Comparison of ENCODE assay signal across 2 cellular contexts in the genomic region with DNA sequence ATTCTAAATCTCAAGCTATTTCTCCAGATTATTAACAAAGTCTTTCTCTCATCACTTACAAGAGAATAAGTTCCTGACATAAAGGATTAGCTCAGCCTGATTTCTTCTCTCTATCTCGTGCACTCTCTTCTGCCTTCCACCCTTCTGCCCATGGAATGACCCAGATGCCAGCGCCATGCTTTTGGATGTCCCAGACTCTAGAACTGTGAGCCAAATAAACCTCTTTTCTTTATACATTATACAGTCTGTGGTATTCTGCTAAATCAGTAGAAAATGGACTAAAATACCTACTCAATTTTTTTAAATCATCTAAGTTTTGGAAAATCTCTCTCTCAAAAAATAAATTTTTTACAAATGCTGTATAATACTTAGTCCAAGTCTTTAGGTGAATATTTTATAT.
TF ChIP-seq lines count a peak whose summit lies in the region.

No MANE protein-coding gene starts in this region.

TF ChIP-seq in HepG2, 621 proteins besides CTCF, POLR2A, EP300 and RAD21:
- TF ChIP-seq, protein P1, sequence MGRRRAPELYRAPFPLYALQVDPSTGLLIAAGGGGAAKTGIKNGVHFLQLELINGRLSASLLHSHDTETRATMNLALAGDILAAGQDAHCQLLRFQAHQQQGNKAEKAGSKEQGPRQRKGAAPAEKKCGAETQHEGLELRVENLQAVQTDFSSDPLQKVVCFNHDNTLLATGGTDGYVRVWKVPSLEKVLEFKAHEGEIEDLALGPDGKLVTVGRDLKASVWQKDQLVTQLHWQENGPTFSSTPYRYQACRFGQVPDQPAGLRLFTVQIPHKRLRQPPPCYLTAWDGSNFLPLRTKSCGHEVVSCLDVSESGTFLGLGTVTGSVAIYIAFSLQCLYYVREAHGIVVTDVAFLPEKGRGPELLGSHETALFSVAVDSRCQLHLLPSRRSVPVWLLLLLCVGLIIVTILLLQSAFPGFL (CRISPR knock-in tag; IDR thresholded peaks at IDR 0.05) = no peak
- TF ChIP-seq NR1H2 (CRISPR knock-in tag; IDR thresholded peaks at IDR 0.05; ENCODE audit: borderline replicate concordance, low read depth) (no peak), ZNF564 (CRISPR knock-in tag; IDR thresholded peaks at IDR 0.05) (0 out of 2 replicates have a peak, but pooled peaks have one; percentile 39), BRCA1 (CRISPR knock-in tag; IDR thresholded peaks at IDR 0.05) (no peak), GTF2F1 (IDR thresholded peaks at IDR 0.05; ENCODE audit: low read length) (no peak)
- TF ChIP-seq, protein P2, sequence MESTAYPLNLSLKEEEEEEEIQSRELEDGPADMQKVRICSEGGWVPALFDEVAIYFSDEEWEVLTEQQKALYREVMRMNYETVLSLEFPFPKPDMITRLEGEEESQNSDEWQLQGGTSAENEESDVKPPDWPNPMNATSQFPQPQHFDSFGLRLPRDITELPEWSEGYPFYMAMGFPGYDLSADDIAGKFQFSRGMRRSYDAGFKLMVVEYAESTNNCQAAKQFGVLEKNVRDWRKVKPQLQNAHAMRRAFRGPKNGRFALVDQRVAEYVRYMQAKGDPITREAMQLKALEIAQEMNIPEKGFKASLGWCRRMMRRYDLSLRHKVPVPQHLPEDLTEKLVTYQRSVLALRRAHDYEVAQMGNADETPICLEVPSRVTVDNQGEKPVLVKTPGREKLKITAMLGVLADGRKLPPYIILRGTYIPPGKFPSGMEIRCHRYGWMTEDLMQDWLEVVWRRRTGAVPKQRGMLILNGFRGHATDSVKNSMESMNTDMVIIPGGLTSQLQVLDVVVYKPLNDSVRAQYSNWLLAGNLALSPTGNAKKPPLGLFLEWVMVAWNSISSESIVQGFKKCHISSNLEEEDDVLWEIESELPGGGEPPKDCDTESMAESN (CRISPR knock-in tag; conservative IDR thresholded peaks at IDR 0.05) = no peak
- TF ChIP-seq, protein P3, sequence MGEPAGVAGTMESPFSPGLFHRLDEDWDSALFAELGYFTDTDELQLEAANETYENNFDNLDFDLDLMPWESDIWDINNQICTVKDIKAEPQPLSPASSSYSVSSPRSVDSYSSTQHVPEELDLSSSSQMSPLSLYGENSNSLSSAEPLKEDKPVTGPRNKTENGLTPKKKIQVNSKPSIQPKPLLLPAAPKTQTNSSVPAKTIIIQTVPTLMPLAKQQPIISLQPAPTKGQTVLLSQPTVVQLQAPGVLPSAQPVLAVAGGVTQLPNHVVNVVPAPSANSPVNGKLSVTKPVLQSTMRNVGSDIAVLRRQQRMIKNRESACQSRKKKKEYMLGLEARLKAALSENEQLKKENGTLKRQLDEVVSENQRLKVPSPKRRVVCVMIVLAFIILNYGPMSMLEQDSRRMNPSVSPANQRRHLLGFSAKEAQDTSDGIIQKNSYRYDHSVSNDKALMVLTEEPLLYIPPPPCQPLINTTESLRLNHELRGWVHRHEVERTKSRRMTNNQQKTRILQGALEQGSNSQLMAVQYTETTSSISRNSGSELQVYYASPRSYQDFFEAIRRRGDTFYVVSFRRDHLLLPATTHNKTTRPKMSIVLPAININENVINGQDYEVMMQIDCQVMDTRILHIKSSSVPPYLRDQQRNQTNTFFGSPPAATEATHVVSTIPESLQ (CRISPR knock-in tag; conservative IDR thresholded peaks at IDR 0.05) = no peak
- TF ChIP-seq, protein P4, sequence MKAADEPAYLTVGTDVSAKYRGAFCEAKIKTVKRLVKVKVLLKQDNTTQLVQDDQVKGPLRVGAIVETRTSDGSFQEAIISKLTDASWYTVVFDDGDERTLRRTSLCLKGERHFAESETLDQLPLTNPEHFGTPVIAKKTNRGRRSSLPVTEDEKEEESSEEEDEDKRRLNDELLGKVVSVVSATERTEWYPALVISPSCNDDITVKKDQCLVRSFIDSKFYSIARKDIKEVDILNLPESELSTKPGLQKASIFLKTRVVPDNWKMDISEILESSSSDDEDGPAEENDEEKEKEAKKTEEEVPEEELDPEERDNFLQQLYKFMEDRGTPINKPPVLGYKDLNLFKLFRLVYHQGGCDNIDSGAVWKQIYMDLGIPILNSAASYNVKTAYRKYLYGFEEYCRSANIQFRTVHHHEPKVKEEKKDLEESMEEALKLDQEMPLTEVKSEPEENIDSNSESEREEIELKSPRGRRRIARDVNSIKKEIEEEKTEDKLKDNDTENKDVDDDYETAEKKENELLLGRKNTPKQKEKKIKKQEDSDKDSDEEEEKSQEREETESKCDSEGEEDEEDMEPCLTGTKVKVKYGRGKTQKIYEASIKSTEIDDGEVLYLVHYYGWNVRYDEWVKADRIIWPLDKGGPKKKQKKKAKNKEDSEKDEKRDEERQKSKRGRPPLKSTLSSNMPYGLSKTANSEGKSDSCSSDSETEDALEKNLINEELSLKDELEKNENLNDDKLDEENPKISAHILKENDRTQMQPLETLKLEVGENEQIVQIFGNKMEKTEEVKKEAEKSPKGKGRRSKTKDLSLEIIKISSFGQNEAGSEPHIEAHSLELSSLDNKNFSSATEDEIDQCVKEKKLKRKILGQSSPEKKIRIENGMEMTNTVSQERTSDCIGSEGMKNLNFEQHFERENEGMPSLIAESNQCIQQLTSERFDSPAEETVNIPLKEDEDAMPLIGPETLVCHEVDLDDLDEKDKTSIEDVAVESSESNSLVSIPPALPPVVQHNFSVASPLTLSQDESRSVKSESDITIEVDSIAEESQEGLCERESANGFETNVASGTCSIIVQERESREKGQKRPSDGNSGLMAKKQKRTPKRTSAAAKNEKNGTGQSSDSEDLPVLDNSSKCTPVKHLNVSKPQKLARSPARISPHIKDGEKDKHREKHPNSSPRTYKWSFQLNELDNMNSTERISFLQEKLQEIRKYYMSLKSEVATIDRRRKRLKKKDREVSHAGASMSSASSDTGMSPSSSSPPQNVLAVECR (CRISPR knock-in tag; IDR thresholded peaks at IDR 0.05; ENCODE audit: borderline replicate concordance) = no peak

TF ChIP-seq in K562, 482 proteins besides CTCF, POLR2A, EP300 and RAD21:
- TF ChIP-seq YY1 (IDR thresholded peaks at IDR 0.05; ENCODE audit: borderline replicate concordance in 1 of 3, control insufficient read depth in 1 of 3, extremely low read depth in 1 of 3, insufficient read depth in 3 of 3, insufficient read length in 1 of 3, insufficient replicate concordance in 2 of 3, low read depth in 1 of 3, low read length in 2 of 3) (no peak), ZNF766 (CRISPR knock-in tag; conservative IDR thresholded peaks at IDR 0.05) (peak; percentile 93)
